19 cellular contexts compared by ENCODE assay signal in the genomic region with DNA sequence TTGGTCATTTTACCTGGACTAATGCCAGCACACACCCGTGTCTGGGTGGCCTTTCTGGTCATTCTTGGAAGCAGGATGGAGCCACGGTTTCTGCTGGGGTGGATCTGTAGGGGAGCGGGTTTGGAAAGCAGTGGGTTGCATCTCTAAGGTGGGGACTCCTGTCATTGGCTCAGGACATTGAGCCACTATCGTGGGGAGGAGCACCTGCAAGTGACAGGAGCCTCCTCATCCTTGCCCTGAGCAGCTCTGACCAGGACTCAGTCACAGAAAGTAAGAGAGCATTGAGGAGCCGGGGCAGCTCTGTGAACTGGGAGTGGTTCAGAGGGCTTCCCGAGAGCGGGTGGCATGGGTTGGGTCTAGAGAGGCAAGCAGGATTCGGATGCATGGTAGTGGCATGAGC. TPM values are rescaled to one million over a fixed set of nuclear protein-coding genes. Genes with fewer than 3 reads are reported as not detected.
DNase-seq lines count a peak whose midpoint lies in the region; ATAC-seq and TF ChIP-seq lines count a peak whose summit lies in the region.
"Had no signal": no experiment of that assay in that cellular context is flagged by ENCODE, and none has a peak within 500 bp of the region (broad histone marks: within the 10 kb centered on the region; RNA-seq: fewer than 3 reads in every experiment).

No MANE protein-coding gene starts in this region.

- H3K4me3 Mint-ChIP-seq in T-helper 17 cell (no peak overlapping the region), memory B cell (no peak overlapping the region), WTC11 (no peak overlapping the region)

- TF ChIP-seq CTCF in WTC11 (IDR thresholded peaks at IDR 0.05) = no peak

- intact Hi-C loops in sciatic nerve (cut with DNase I) = no loop called here

- CTCF ChIA-PET in WTC11 (lab: Charles Lee) = no interaction called here

- POLR2A ChIA-PET in WTC11 (lab: Charles Lee) = no interaction called here

- DNase-seq in activated CD8-positive, alpha-beta memory T cell treated with anti-CD3 and anti-CD28 coated beads, Interleukin-2, amount 50 U/mL, for 48 hours = peak; percentile 46
- DNase-seq in activated CD8-positive, alpha-beta memory T cell treated with anti-CD3 and anti-CD28 coated beads, Interleukin-2, amount 50 U/mL, for 4 hours = no peak
- DNase-seq in T-helper 17 cell (no peak), memory B cell (ENCODE audit: low spot score in 2 of 2) (no peak), sciatic nerve (ENCODE audit: low spot score) (peak; percentile 36), SW480 (ENCODE audit: low spot score) (no peak), WTC11 (ENCODE audit: low spot score) (no peak)
- DNase-seq: GF-D8, GOT3, KBM-7, MV-4-11, NCI-H1417, NCI-H2029, NCI-H2171 treated with DMSO at 0.1 percent for 48 hours, NCI-H510A, NCI-H82 had no signal

- no peaks in the 10 kb centered on the region for H3K27me3 Mint-ChIP-seq in T-helper 17 cell
- no peaks in the 10 kb centered on the region for H3K27me3 Mint-ChIP-seq in memory B cell
- peaks cover 15% of the 10 kb centered on the region for H3K27me3 Mint-ChIP-seq in WTC11 (ENCODE audit: low read depth)

- peaks cover 43% of the 10 kb centered on the region for H3K4me1 Mint-ChIP-seq in T-helper 17 cell
- H3K4me1 Mint-ChIP-seq in memory B cell = peaks cover 35% of the 10 kb centered on the region
- peaks cover 33% of the 10 kb centered on the region for H3K4me1 Mint-ChIP-seq in WTC11

- H3K36me3 Mint-ChIP-seq in T-helper 17 cell (ENCODE audit: low read depth) = peaks cover 6% of the 10 kb centered on the region
- H3K36me3 Mint-ChIP-seq in memory B cell = peaks cover 2% of the 10 kb centered on the region
- 0 out of 2 replicates have a peak, but pooled peaks cover 2% of the 10 kb centered on the region for H3K36me3 Mint-ChIP-seq in WTC11

- H3K9me3 ChIP-seq in T-helper 17 cell (ENCODE audit: control insufficient read depth, low read length, poor library complexity, severe bottlenecking) = no peaks in the 10 kb centered on the region
- H3K9me3 ChIP-seq: BLaER1 had no signal

- H3K27ac Mint-ChIP-seq in T-helper 17 cell (peak overlapping the region; percentile 79), memory B cell (peak overlapping the region; percentile 49), WTC11 (no peak overlapping the region)

- ATAC-seq in T-helper 17 cell (no peak), memory B cell (ENCODE audit: low read depth) (no peak), sciatic nerve (no peak), WTC11 (no peak), GM19467 (IDR thresholded peaks at IDR 0.05; ENCODE audit: unreplicated experiment) (no peak)
- ATAC-seq: Right ventricle myocardium inferior had no signal

- H3K9me3 Mint-ChIP-seq in memory B cell (no peaks in the 10 kb centered on the region), WTC11 (no peaks in the 10 kb centered on the region)

TF ChIP-seq in WTC11, 78 proteins besides CTCF, POLR2A, EP300 and RAD21:
- no peak for TF ChIP-seq EMX1 (CRISPR knock-in tag; IDR thresholded peaks at IDR 0.05)
- no peak for TF ChIP-seq ZNF317 (CRISPR knock-in tag; IDR thresholded peaks at IDR 0.05; ENCODE audit: borderline replicate concordance, low read depth)
- TF ChIP-seq ZBTB21 (CRISPR knock-in tag; IDR thresholded peaks at IDR 0.05; ENCODE audit: borderline replicate concordance) = no peak
- TF ChIP-seq SOX15 (CRISPR knock-in tag; IDR thresholded peaks at IDR 0.05) = no peak
- TF ChIP-seq, protein P1, sequence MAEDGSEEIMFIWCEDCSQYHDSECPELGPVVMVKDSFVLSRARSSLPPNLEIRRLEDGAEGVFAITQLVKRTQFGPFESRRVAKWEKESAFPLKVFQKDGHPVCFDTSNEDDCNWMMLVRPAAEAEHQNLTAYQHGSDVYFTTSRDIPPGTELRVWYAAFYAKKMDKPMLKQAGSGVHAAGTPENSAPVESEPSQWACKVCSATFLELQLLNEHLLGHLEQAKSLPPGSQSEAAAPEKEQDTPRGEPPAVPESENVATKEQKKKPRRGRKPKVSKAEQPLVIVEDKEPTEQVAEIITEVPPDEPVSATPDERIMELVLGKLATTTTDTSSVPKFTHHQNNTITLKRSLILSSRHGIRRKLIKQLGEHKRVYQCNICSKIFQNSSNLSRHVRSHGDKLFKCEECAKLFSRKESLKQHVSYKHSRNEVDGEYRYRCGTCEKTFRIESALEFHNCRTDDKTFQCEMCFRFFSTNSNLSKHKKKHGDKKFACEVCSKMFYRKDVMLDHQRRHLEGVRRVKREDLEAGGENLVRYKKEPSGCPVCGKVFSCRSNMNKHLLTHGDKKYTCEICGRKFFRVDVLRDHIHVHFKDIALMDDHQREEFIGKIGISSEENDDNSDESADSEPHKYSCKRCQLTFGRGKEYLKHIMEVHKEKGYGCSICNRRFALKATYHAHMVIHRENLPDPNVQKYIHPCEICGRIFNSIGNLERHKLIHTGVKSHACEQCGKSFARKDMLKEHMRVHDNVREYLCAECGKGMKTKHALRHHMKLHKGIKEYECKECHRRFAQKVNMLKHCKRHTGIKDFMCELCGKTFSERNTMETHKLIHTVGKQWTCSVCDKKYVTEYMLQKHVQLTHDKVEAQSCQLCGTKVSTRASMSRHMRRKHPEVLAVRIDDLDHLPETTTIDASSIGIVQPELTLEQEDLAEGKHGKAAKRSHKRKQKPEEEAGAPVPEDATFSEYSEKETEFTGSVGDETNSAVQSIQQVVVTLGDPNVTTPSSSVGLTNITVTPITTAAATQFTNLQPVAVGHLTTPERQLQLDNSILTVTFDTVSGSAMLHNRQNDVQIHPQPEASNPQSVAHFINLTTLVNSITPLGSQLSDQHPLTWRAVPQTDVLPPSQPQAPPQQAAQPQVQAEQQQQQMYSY (CRISPR knock-in tag; IDR thresholded peaks at IDR 0.05) = no peak
- TF ChIP-seq SP1 (CRISPR knock-in tag; conservative IDR thresholded peaks at IDR 0.05) = no peak
- TF ChIP-seq, protein P2, sequence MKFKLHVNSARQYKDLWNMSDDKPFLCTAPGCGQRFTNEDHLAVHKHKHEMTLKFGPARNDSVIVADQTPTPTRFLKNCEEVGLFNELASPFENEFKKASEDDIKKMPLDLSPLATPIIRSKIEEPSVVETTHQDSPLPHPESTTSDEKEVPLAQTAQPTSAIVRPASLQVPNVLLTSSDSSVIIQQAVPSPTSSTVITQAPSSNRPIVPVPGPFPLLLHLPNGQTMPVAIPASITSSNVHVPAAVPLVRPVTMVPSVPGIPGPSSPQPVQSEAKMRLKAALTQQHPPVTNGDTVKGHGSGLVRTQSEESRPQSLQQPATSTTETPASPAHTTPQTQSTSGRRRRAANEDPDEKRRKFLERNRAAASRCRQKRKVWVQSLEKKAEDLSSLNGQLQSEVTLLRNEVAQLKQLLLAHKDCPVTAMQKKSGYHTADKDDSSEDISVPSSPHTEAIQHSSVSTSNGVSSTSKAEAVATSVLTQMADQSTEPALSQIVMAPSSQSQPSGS (CRISPR knock-in tag; IDR thresholded peaks at IDR 0.05; ENCODE audit: borderline replicate concordance, low read depth) = no peak
- TF ChIP-seq, protein P3, sequence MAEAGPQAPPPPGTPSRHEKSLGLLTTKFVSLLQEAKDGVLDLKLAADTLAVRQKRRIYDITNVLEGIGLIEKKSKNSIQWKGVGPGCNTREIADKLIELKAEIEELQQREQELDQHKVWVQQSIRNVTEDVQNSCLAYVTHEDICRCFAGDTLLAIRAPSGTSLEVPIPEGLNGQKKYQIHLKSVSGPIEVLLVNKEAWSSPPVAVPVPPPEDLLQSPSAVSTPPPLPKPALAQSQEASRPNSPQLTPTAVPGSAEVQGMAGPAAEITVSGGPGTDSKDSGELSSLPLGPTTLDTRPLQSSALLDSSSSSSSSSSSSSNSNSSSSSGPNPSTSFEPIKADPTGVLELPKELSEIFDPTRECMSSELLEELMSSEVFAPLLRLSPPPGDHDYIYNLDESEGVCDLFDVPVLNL (CRISPR knock-in tag; IDR thresholded peaks at IDR 0.05; ENCODE audit: borderline replicate concordance, low read depth) = no peak
- TF ChIP-seq, protein P4, sequence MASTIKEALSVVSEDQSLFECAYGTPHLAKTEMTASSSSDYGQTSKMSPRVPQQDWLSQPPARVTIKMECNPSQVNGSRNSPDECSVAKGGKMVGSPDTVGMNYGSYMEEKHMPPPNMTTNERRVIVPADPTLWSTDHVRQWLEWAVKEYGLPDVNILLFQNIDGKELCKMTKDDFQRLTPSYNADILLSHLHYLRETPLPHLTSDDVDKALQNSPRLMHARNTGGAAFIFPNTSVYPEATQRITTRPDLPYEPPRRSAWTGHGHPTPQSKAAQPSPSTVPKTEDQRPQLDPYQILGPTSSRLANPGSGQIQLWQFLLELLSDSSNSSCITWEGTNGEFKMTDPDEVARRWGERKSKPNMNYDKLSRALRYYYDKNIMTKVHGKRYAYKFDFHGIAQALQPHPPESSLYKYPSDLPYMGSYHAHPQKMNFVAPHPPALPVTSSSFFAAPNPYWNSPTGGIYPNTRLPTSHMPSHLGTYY (CRISPR knock-in tag; IDR thresholded peaks at IDR 0.05) = no peak
- TF ChIP-seq NFE2L1 (CRISPR knock-in tag; IDR thresholded peaks at IDR 0.05) = no peak

RNA-seq across cellular contexts. Expression of a gene that starts 3.7 kb away (rescaled TPM):
- 10 to 100 TPM; 24.7 to 27.3 TPM for total RNA-seq in T-helper 17 cell
- 16.5 TPM for total RNA-seq in sciatic nerve
- total RNA-seq in WTC11 (2021) = 20.3 to 22.5 TPM (median 21.7 TPM) in 3 replicates

RNA-seq across cellular contexts. Expression of a gene that starts 11.6 kb away (rescaled TPM):
- total RNA-seq in T-helper 17 cell (10 to 100 TPM; 63.3 to 69.6 TPM), sciatic nerve (81.0 TPM), WTC11 (2021) (164 to 172 TPM (median 170 TPM) in 3 replicates)

RNA-seq across cellular contexts. Expression of a gene that starts 49.3 kb away (rescaled TPM):
- total RNA-seq in T-helper 17 cell (100 to 1,000 TPM; 143 to 167 TPM), sciatic nerve (113 TPM), WTC11 (2021) (95.1 to 101 TPM (median 95.6 TPM) in 3 replicates)

Comparison
In these comparisons a context has a peak if more than half of its experiments do, and no peak if none do; other contexts are left out.
1. DNase-seq: peak in activated CD8-positive, alpha-beta memory T cell treated with anti-CD3 and anti-CD28 coated beads, Interleukin-2, amount 50 U/mL, for 48 hours (single experiment) and sciatic nerve (single experiment); none in activated CD8-positive, alpha-beta memory T cell treated with anti-CD3 and anti-CD28 coated beads, Interleukin-2, amount 50 U/mL, for 4 hours (single experiment), T-helper 17 cell (0 of 3), memory B cell (0 of 2), SW480 (single experiment) and WTC11 (single experiment).